8 cellular contexts compared by ENCODE assay signal in the genomic region with DNA sequence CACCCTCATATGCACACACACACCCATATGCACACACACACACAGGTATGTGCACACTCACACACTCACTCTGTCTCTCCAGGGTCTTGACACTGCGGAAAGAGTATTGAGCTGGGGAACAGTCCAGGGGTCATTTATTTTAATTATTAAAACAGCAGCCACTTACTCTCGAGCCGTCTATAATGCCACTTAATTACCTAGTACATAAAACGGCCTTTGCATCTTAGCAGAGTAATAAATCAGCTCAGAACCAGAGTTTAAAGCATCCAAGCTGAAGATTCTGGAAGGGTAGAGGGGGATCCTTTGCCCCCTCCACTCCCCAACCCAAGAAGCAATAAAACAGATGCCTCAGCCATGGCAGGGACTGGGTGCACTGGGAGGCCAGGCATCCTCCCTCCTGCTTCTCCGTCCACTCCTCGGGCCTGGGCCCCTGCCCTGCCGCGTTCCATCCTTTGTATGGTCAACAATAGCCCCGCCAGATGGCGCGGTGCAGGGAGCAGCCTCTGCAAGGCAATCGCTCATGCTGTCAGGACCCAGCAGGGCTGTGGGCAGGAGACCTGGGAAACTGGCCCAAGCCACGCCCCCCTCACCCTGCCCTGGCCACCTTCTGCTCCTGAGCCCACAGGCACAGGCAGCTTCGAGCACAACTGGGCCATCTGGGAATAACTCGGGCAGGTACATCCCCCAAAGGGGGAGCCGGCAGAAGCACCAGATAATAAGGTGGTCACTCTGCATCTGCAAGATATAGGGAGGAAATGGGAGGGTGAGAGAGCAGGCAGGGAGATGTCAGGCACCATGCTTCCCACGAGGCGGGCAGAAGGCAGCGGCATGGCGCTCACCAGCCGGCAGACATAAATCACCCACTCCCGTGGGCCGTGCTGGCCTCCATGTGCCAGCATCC. TPM values are rescaled to one million over a fixed set of nuclear protein-coding genes. Genes with fewer than 3 reads are reported as not detected.
DNase-seq lines count a peak whose midpoint lies in the region; ATAC-seq, FAIRE-seq and TF ChIP-seq lines count a peak whose summit lies in the region.

No MANE protein-coding gene starts in this region.

- H3K4me3 Mint-ChIP-seq in astrocyte (ENCODE audit: unreplicated experiment): no peak overlapping the region
- no peak overlapping the region for H3K4me3 Mint-ChIP-seq in stimulated activated memory B cell treated with anti-CD40 and anti-IgM and Interleukin-4, amounts not matched to agents 10 μg/mL and 1 μg/mL and 100 μg/mL, for 72 hours

- H3K27ac Mint-ChIP-seq in astrocyte (ENCODE audit: unreplicated experiment): no peak overlapping the region
- no peak overlapping the region for H3K27ac Mint-ChIP-seq in stimulated activated memory B cell treated with anti-CD40 and anti-IgM and Interleukin-4, amounts not matched to agents 10 μg/mL and 1 μg/mL and 100 μg/mL, for 72 hours

- H3K27ac ChIP-seq in astrocyte (ENCODE audit: low read depth, low read length): no peak overlapping the region
- H3K27ac ChIP-seq in iPS DF 6.9 (ENCODE audit: low read length): no peak overlapping the region

- peaks cover 82% of the 10 kb centered on the region for H4K20me1 ChIP-seq in astrocyte (ENCODE audit: insufficient read depth, low read length)

- FAIRE-seq in astrocyte (lab: Jason Lieb, UNC): no peak

- no peak overlapping the region for H3K9ac ChIP-seq in astrocyte (ENCODE audit: low read length)

- peak; percentile 4 for ATAC-seq in stimulated activated memory B cell treated with anti-CD40 and anti-IgM and Interleukin-4, amounts not matched to agents 10 μg/mL and 1 μg/mL and 100 μg/mL, for 72 hours

- peaks cover 28% of the 10 kb centered on the region for H3K4me1 Mint-ChIP-seq in astrocyte (ENCODE audit: low read depth, unreplicated experiment)
- H3K4me1 Mint-ChIP-seq in stimulated activated memory B cell treated with anti-CD40 and anti-IgM and Interleukin-4, amounts not matched to agents 10 μg/mL and 1 μg/mL and 100 μg/mL, for 72 hours: peaks cover 6% of the 10 kb centered on the region

- H3K27me3 ChIP-seq in MG63: no peaks in the 10 kb centered on the region
- no peaks in the 10 kb centered on the region for H3K27me3 ChIP-seq in astrocyte (ENCODE audit: insufficient read depth, low read length)
- H3K27me3 ChIP-seq in iPS DF 6.9 (ENCODE audit: control insufficient read depth, insufficient read depth, low read length): no peaks in the 10 kb centered on the region

- H3K4me2 ChIP-seq in astrocyte (ENCODE audit: low read length): peak overlapping the region; percentile 16

- H3K4me3 ChIP-seq in MG63 (no peak overlapping the region), astrocyte (ENCODE audit: insufficient read depth, low read depth, low read length) (no peak overlapping the region), iPS DF 6.9 (ENCODE audit: low read length) (no peak overlapping the region)

- H3K27me3 Mint-ChIP-seq in astrocyte (ENCODE audit: low read depth, unreplicated experiment): peaks cover 4% of the 10 kb centered on the region
- peaks cover 31% of the 10 kb centered on the region for H3K27me3 Mint-ChIP-seq in stimulated activated memory B cell treated with anti-CD40 and anti-IgM and Interleukin-4, amounts not matched to agents 10 μg/mL and 1 μg/mL and 100 μg/mL, for 72 hours

- peaks cover 77% of the 10 kb centered on the region for H3K79me2 ChIP-seq in astrocyte (ENCODE audit: insufficient read depth, low read length)

- H3K36me3 ChIP-seq in MG63 (no peaks in the 10 kb centered on the region), astrocyte (ENCODE audit: insufficient read depth, low read length) (no peaks in the 10 kb centered on the region), iPS DF 6.9 (ENCODE audit: control insufficient read depth, insufficient read depth, low read length) (no peaks in the 10 kb centered on the region)

- WGBS in iPS DF 6.9 (ENCODE audit: insufficient coverage, insufficient read length): no CpG with 5 or more reads among the region's 23 CpGs

- H3K9me3 ChIP-seq in MG63 (no peaks in the 10 kb centered on the region), astrocyte (ENCODE audit: insufficient read depth, low read depth, low read length) (no peaks in the 10 kb centered on the region), iPS DF 6.9 (ENCODE audit: control insufficient read depth, insufficient read depth, low read length) (no peaks in the 10 kb centered on the region)

- H3K4me1 ChIP-seq in astrocyte (ENCODE audit: insufficient read depth, low read length) (peaks cover 45% of the 10 kb centered on the region), iPS DF 6.9 (ENCODE audit: control insufficient read depth, insufficient read depth, low read length) (peaks cover 15% of the 10 kb centered on the region)

- DNase-seq in A172 (ENCODE audit: low spot score) (peak; percentile 89), MG63 (peak; percentile 68), astrocyte (ENCODE audit: low read depth) (peak; percentile 81), iPS DF 6.9 (ENCODE audit: low read depth, low spot score) (peak; percentile 78), NCI-H128 (lab: John Stamatoyannopoulos, UW; ENCODE audit: unreplicated experiment) (no peak), cortex of kidney (lab: John Stamatoyannopoulos, UW) (no peak)
- no peak for DNase-seq in activated CD4-positive, alpha-beta T cell treated with anti-CD3 and anti-CD28 coated beads, Interleukin-2, amount 50 U/mL, for 1 hour

- peaks cover 4% of the 10 kb centered on the region for H3K36me3 Mint-ChIP-seq in astrocyte (ENCODE audit: low read depth, unreplicated experiment)
- H3K36me3 Mint-ChIP-seq in stimulated activated memory B cell treated with anti-CD40 and anti-IgM and Interleukin-4, amounts not matched to agents 10 μg/mL and 1 μg/mL and 100 μg/mL, for 72 hours: no peaks in the 10 kb centered on the region

- no peaks in the 10 kb centered on the region for H3K9me3 Mint-ChIP-seq in astrocyte (ENCODE audit: unreplicated experiment)
- H3K9me3 Mint-ChIP-seq in stimulated activated memory B cell treated with anti-CD40 and anti-IgM and Interleukin-4, amounts not matched to agents 10 μg/mL and 1 μg/mL and 100 μg/mL, for 72 hours: peaks cover 2% of the 10 kb centered on the region

- TF ChIP-seq CTCF in astrocyte (IDR thresholded peaks at IDR 0.05; ENCODE audit: insufficient read depth, low read depth, low read length): peak; percentile 42

- no peak overlapping the region for H2AFZ ChIP-seq in astrocyte (ENCODE audit: low read depth, low read length)

RNA-seq across cellular contexts. Expression of gene CCDC85C, which starts 40.9 kb away (rescaled TPM):
- total RNA-seq in A172 (2014; rRNA removed; shearing (Covaris generic)): 49.6 and 84.9 TPM in 2 replicates
- 19.9 and 22.2 TPM in 2 replicates for total RNA-seq in MG63 (2014; rRNA removed; shearing (Covaris generic); ENCODE audit: low replicate concordance)
- 8.4 and 16.6 TPM in 2 replicates for total RNA-seq in astrocyte

Comparison
In these comparisons a context has a peak if more than half of its experiments do, and no peak if none do; other contexts are left out.
1. DNase-seq: peak in A172 (single experiment), MG63 (single experiment), astrocyte (single experiment) and iPS DF 6.9 (single experiment); none in activated CD4-positive, alpha-beta T cell treated with anti-CD3 and anti-CD28 coated beads, Interleukin-2, amount 50 U/mL, for 1 hour (single experiment), NCI-H128 (single experiment) and cortex of kidney (single experiment).